ENCODE assay signal across 8 cellular contexts in the genomic region with DNA sequence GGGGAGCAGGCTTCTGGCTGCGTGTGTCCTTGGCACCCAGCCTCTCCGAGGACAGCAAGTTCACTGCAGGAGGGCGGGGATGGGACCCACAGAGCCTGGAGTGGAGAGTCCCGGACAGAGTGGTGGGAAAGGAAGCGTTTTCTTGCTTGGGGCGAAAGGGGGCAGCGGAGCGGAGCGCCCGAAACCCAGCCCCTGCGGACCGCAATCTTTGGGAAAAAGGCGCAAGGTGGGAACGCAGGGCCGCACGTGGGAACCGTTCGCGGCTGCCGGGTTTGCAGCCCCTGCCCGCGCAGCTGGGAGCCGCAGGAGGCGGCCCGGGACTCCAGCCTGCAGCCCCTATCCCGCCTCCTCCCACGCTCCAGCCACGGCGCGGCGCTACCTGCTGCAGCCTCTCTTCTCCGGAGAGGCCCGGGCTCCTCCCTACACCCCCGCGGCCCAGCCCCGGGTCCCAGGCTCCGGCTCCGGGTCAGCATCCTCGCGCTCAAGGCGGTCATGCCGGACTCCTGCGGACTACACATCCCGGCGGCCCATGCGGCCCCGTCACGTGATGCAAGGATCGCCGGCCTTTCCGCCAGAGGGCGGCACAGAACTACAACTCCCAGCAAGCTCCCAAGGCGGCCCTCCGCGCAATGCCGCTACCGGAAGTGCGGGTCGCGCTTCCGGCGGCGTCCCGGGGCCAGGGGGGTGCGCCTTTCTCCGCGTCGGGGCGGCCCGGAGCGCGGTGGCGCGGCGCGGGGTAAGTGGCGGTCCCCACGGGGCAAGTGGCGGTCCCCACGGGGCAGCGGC. TPM values are rescaled to one million over a fixed set of nuclear protein-coding genes. Genes with fewer than 3 reads are reported as not detected.
A peak's percentile ranks its signal among the peaks of the same experiment; 100 is the strongest.
DNase-seq lines count a peak whose midpoint lies in the region; ATAC-seq and TF ChIP-seq lines count a peak whose summit lies in the region.

Gene NTHL1, minus strand, starts transcription at position 505 of the 786 bp plus-strand sequence. Its CDS starts 11 bp downstream, at position 494.
Gene TSC2, plus strand, starts transcription at position 656 of the 786 bp plus-strand sequence. CDS start 631 bp downstream, outside the sequence.

- DNase-seq in Caco-2 (peak; percentile 94 to 96), GM20000 (ENCODE audit: low spot score) (peak; percentile 99), HT-29 (ENCODE audit: low spot score) (peak; percentile 96), NOMO-1 treated with dmso at 0.1 percent for 144 hours (lab: John Stamatoyannopoulos, UW; ENCODE audit: unreplicated experiment) (peak; percentile 95), endodermal cell (peak; percentile 99)
- peak; percentile 97 for DNase-seq in activated CD8-positive, alpha-beta memory T cell treated with anti-CD3 and anti-CD28 coated beads, Interleukin-2, amount 10 ng/mL, durations not matched to agents 7 days and 5 days
- DNase-seq in stimulated activated CD8-positive, alpha-beta memory T cell treated with anti-CD3 and anti-CD28 coated beads, Interleukin-15, amount 100 ng/mL, for 4 hours (ENCODE audit: low read depth in 2 of 2), result peak; percentile 85 to 87

- H3K4me3 Mint-ChIP-seq in Caco-2 (ENCODE audit: unreplicated experiment) (peak within 1 kb of the TSS; percentile 89), endodermal cell (peak within 1 kb of the TSS; percentile 85)
- H3K4me3 Mint-ChIP-seq in activated CD8-positive, alpha-beta memory T cell treated with anti-CD3 and anti-CD28 coated beads, Interleukin-2, amount 10 ng/mL, durations not matched to agents 7 days and 5 days, result peak within 1 kb of the TSS; percentile 89

- peak; percentile 93 for ATAC-seq in activated CD8-positive, alpha-beta memory T cell treated with anti-CD3 and anti-CD28 coated beads, Interleukin-2, amount 10 ng/mL, durations not matched to agents 7 days and 5 days

- H3K36me3 Mint-ChIP-seq in Caco-2 (ENCODE audit: insufficient read depth, unreplicated experiment) (no peaks in the 10 kb centered on the region), endodermal cell (ENCODE audit: low read depth) (peaks cover 19% of the 10 kb centered on the region)
- peaks cover 6% of the 10 kb centered on the region for H3K36me3 Mint-ChIP-seq in activated CD8-positive, alpha-beta memory T cell treated with anti-CD3 and anti-CD28 coated beads, Interleukin-2, amount 10 ng/mL, durations not matched to agents 7 days and 5 days

- H3K27ac Mint-ChIP-seq in Caco-2 (ENCODE audit: unreplicated experiment) (peak within 1 kb of the TSS; percentile 23), endodermal cell (peak within 1 kb of the TSS; percentile 58)
- peak within 1 kb of the TSS; percentile 85 for H3K27ac Mint-ChIP-seq in activated CD8-positive, alpha-beta memory T cell treated with anti-CD3 and anti-CD28 coated beads, Interleukin-2, amount 10 ng/mL, durations not matched to agents 7 days and 5 days

- H3K27me3 ChIP-seq in Caco-2 (replicated peaks; ENCODE audit: control insufficient read depth, insufficient read depth, low read length) (no peaks in the 10 kb centered on the region), endodermal cell (ENCODE audit: control insufficient read depth, insufficient read depth, low read length, poor library complexity, severe bottlenecking) (no peaks in the 10 kb centered on the region)

- 0 to 1% methylated on average over 37 to 81 of the region's 81 CpGs for WGBS in endodermal cell (ENCODE audit: insufficient coverage in 1 of 2, insufficient read length in 1 of 2), 2 experiments
- WGBS in mesodermal cell (ENCODE audit: insufficient coverage in 2 of 2), 2 experiments, result 0 to 1% methylated on average over 45 to 74 of the region's 81 CpGs

- CTCF ChIA-PET in Caco-2 (lab: Charles Lee), result interaction anchor here (0.6 to 1.8 kb wide), 6 partner anchors 8 to 542 kb away, joined by 3 to 18 read pairs (median 4); partner anchors contain the start of gene TRAF7
- CTCF ChIA-PET in activated CD8-positive, alpha-beta memory T cell treated with anti-CD3 and anti-CD28 coated beads, Interleukin-2, amount 10 ng/mL, durations not matched to agents 7 days and 5 days (lab: Charles Lee), result interaction anchor here (0.7 to 2.7 kb wide), 15 partner anchors 10 to 380 kb away, joined by 3 to 22 read pairs (median 4); partner anchors contain the start of genes ABCA3, PKD1 and TRAF7

- H3K9me3 ChIP-seq in Caco-2, result no peaks in the 10 kb centered on the region
- no peaks in the 10 kb centered on the region for H3K9me3 ChIP-seq in endodermal cell (ENCODE audit: control insufficient read depth, low read length)
- H3K9me3 ChIP-seq in mesodermal cell (ENCODE audit: control insufficient read depth, low read length), result no peaks in the 10 kb centered on the region

- POLR2A ChIA-PET in Caco-2 (lab: Charles Lee), result interaction anchor here (0.7 to 1.6 kb wide), 4 partner anchors 27 to 204 kb away, joined by 3 to 6 read pairs (median 4); partner anchors contain the start of genes ECI1, NPW, RPS2 and TRAF7

- peak; percentile 39 to 56 for TF ChIP-seq CTCF in Caco-2 (IDR thresholded peaks at IDR 0.05; ENCODE audit: insufficient read depth in 1 of 2, low read depth in 1 of 2, low read length in 1 of 2, severe bottlenecking in 1 of 2, unreplicated experiment in 1 of 2)
- no peak for TF ChIP-seq CTCF in GM20000 (IDR thresholded peaks at IDR 0.05; ENCODE audit: extremely low read depth, missing control alignments)
- TF ChIP-seq CTCF in endodermal cell (conservative IDR thresholded peaks at IDR 0.05), result peak; percentile 54

- H3K4me3 ChIP-seq in Caco-2 (ENCODE audit: low read depth, low read length) (peak within 1 kb of the TSS; percentile 90), endodermal cell (ENCODE audit: low read length) (peak within 1 kb of the TSS; percentile 87), mesodermal cell (ENCODE audit: extremely low read depth, insufficient read depth, low read length, poor library complexity, severe bottlenecking) (peak within 1 kb of the TSS; percentile 94)

- BruUV-seq in Caco-2 (replicated peaks; lab: Mats Ljungman, UMichigan), result no TSS peak

- H3K27me3 Mint-ChIP-seq in Caco-2 (ENCODE audit: insufficient read depth, unreplicated experiment), result no peaks in the 10 kb centered on the region
- H3K27me3 Mint-ChIP-seq in activated CD8-positive, alpha-beta memory T cell treated with anti-CD3 and anti-CD28 coated beads, Interleukin-2, amount 10 ng/mL, durations not matched to agents 7 days and 5 days, result no peaks in the 10 kb centered on the region
- no peaks in the 10 kb centered on the region for H3K27me3 Mint-ChIP-seq in endodermal cell (ENCODE audit: insufficient read depth)

- intact Hi-C loops in Caco-2 (cut with micrococcal nuclease; ENCODE audit: unreplicated experiment), result loop anchor here (1.0 to 2.0 kb wide), 2 partner anchors 20 to 25 kb away; no protein-coding TSS in a partner anchor

- H3K4me1 Mint-ChIP-seq in Caco-2 (ENCODE audit: low read depth, unreplicated experiment) (peaks cover 6% of the 10 kb centered on the region), endodermal cell (peaks cover 11% of the 10 kb centered on the region)
- peaks cover 21% of the 10 kb centered on the region for H3K4me1 Mint-ChIP-seq in activated CD8-positive, alpha-beta memory T cell treated with anti-CD3 and anti-CD28 coated beads, Interleukin-2, amount 10 ng/mL, durations not matched to agents 7 days and 5 days

- no peaks in the 10 kb centered on the region for H3K4me1 ChIP-seq in Caco-2
- H3K4me1 ChIP-seq in endodermal cell (ENCODE audit: control insufficient read depth, insufficient read depth, low read length), result no peaks in the 10 kb centered on the region
- H3K4me1 ChIP-seq in mesodermal cell (ENCODE audit: control insufficient read depth, insufficient read depth, low read length, poor library complexity, severe bottlenecking), result peaks cover 4% of the 10 kb centered on the region

- H3K36me3 ChIP-seq in Caco-2 (ENCODE audit: control insufficient read depth, insufficient read depth, low read length) (no peaks in the 10 kb centered on the region), endodermal cell (ENCODE audit: control insufficient read depth, insufficient read depth, low read length) (peaks cover 15% of the 10 kb centered on the region), mesodermal cell (ENCODE audit: control insufficient read depth, insufficient read depth, low read length) (peaks cover 28% of the 10 kb centered on the region)

- H3K27ac ChIP-seq in endodermal cell (ENCODE audit: low read depth, low read length), result no peak within 1 kb of the TSS
- H3K27ac ChIP-seq in mesodermal cell (ENCODE audit: low read depth, low read length, severe bottlenecking), result peak within 1 kb of the TSS; percentile 53

- no peaks in the 10 kb centered on the region for H3K9me3 Mint-ChIP-seq in Caco-2 (ENCODE audit: unreplicated experiment)
- no peaks in the 10 kb centered on the region for H3K9me3 Mint-ChIP-seq in activated CD8-positive, alpha-beta memory T cell treated with anti-CD3 and anti-CD28 coated beads, Interleukin-2, amount 10 ng/mL, durations not matched to agents 7 days and 5 days (ENCODE audit: low read depth)
- H3K9me3 Mint-ChIP-seq in endodermal cell, result no peaks in the 10 kb centered on the region

- peak within 1 kb of the TSS; percentile 51 for H3K9ac ChIP-seq in endodermal cell (ENCODE audit: extremely low read depth, low read length, poor library complexity, severe bottlenecking)

RNA-seq across cellular contexts. Expression of gene NTHL1, which starts in this region (rescaled TPM):
- total RNA-seq in Caco-2 (2022) (34.3 and 38.6 TPM in 2 replicates), endodermal cell (10 to 100 TPM; 43.2 to 46.1 TPM)
- 157 and 215 TPM in 2 replicates for total RNA-seq in HT-29 (2014; rRNA removed; shearing (Covaris generic))
- 10 to 100 TPM; 34.3 to 37.5 TPM for total RNA-seq in activated CD8-positive, alpha-beta memory T cell treated with anti-CD3 and anti-CD28 coated beads, Interleukin-2, amount 10 ng/mL, durations not matched to agents 7 days and 5 days
- 31.0 TPM for polyA plus RNA-seq in endodermal cell (2013, experiment 1 of 2)
- 29.8 TPM for polyA plus RNA-seq in endodermal cell (2013, experiment 2 of 2)
- polyA plus RNA-seq in mesodermal cell (2013, experiment 1 of 2), result 28.3 TPM
- 25.3 TPM for polyA plus RNA-seq in mesodermal cell (2013, experiment 2 of 2)

RNA-seq across cellular contexts. Expression of gene TSC2, which starts in this region (rescaled TPM):
- 109 and 112 TPM in 2 replicates for total RNA-seq in Caco-2 (2022)
- total RNA-seq in HT-29 (2014; rRNA removed; shearing (Covaris generic)), result 75.1 and 85.0 TPM in 2 replicates
- total RNA-seq in activated CD8-positive, alpha-beta memory T cell treated with anti-CD3 and anti-CD28 coated beads, Interleukin-2, amount 10 ng/mL, durations not matched to agents 7 days and 5 days, result 100 to 1,000 TPM; 101 to 115 TPM
- total RNA-seq in endodermal cell, result 100 to 1,000 TPM; 166 to 192 TPM
- 81.6 TPM for polyA plus RNA-seq in endodermal cell (2013, experiment 1 of 2)
- polyA plus RNA-seq in endodermal cell (2013, experiment 2 of 2), result 74.5 TPM
- 74.3 TPM for polyA plus RNA-seq in mesodermal cell (2013, experiment 1 of 2)
- 65.0 TPM for polyA plus RNA-seq in mesodermal cell (2013, experiment 2 of 2)

Comparison
In these comparisons a context has a peak if more than half of its experiments do, and no peak if none do; other contexts are left out.
1. H3K27ac Mint-ChIP-seq: peak in every context shown above with its lines; median percentile 85 in activated CD8-positive, alpha-beta memory T cell treated with anti-CD3 and anti-CD28 coated beads, Interleukin-2, amount 10 ng/mL, durations not matched to agents 7 days and 5 days; 58 in endodermal cell; 23 in Caco-2.